In genomic region chr10:78066728-78067430, GRCh38 we compare ENCODE assay signal across 27 cellular contexts.
"Had no signal": no experiment of that assay in that cellular context is flagged by ENCODE, and none has a peak within 500 bp of the region (broad histone marks: within the 10 kb centered on the region; RNA-seq: fewer than 3 reads in every experiment).

No MANE protein-coding gene starts in this region.

- H3K4me3 ChIP-seq: body of pancreas, MG63, SJCRH30, SK-N-MC had no signal

- H3K36me3 Mint-ChIP-seq: activated CD4-positive, alpha-beta memory T cell treated with anti-CD3 and anti-CD28 coated beads for 36 hours; activated naive CD4-positive, alpha-beta T cell treated with anti-CD3 and anti-CD28 coated beads, Interleukin-2, amount 50 U/mL, for 24 hours; WTC11 had no signal

- H3K9me3 ChIP-seq: body of pancreas, MG63, SJCRH30 had no signal

- H3K27ac Mint-ChIP-seq: activated CD4-positive, alpha-beta memory T cell treated with anti-CD3 and anti-CD28 coated beads for 36 hours; activated CD4-positive, alpha-beta T cell treated with anti-CD3 and anti-CD28 coated beads for 36 hours; activated naive CD4-positive, alpha-beta T cell treated with anti-CD3 and anti-CD28 coated beads, Interleukin-2, amount 50 U/mL, for 24 hours; T-helper 2 cell treated with Interferon-gamma antibody and Interleukin-4, amounts not matched to agents 5 μg/mL and 100 μg/mL, for 36 hours; WTC11 had no signal

- DNase-seq: activated CD4-positive, alpha-beta memory T cell treated with anti-CD3 and anti-CD28 coated beads for 36 hours; activated CD4-positive, alpha-beta T cell treated with anti-CD3 and anti-CD28 coated beads for 36 hours; activated CD4-positive, alpha-beta T cell treated with anti-CD3 and anti-CD28 coated beads, Interleukin-2, amount 50 U/mL, for 1 hour; activated CD8-positive, alpha-beta memory T cell treated with anti-CD3 and anti-CD28 coated beads, Interleukin-2, amount 50 U/mL, for 4 hours; activated effector memory CD4-positive, alpha-beta T cell treated with Interleukin-2 at 50 U/mL for 16 hours; activated naive CD4-positive, alpha-beta T cell; activated naive CD8-positive, alpha-beta T cell treated with anti-CD3 and anti-CD28 coated beads, Interleukin-2, amount 10 ng/mL, durations not matched to agents 7 days and 5 days; activated T-cell treated with anti-CD3 and anti-CD28 coated beads for 4 hours; activated T-cell treated with anti-CD3 and anti-CD28 coated beads, Interleukin-2, amount 50 U/mL, for 4 hours; body of pancreas; caudate nucleus; MG63; NCI-H1048; NCI-H1436 treated with DMSO at 0.1 percent for 48 hours; NCI-H1694 treated with DMSO at 0.1 percent for 48 hours; NCI-H345; NCI-H524 treated with DMSO at 0.1 percent for 48 hours; SHP77; SJCRH30 had no signal

- H3K27me3 Mint-ChIP-seq: activated naive CD4-positive, alpha-beta T cell treated with anti-CD3 and anti-CD28 coated beads, Interleukin-2, amount 50 U/mL, for 24 hours; activated naive CD8-positive, alpha-beta T cell treated with anti-CD3 and anti-CD28 coated beads, Interleukin-2, amount 10 ng/mL, durations not matched to agents 7 days and 5 days had no signal

- H3K9me3 Mint-ChIP-seq: activated CD4-positive, alpha-beta memory T cell treated with anti-CD3 and anti-CD28 coated beads for 36 hours; activated naive CD4-positive, alpha-beta T cell treated with anti-CD3 and anti-CD28 coated beads, Interleukin-2, amount 50 U/mL, for 24 hours; activated naive CD8-positive, alpha-beta T cell treated with anti-CD3 and anti-CD28 coated beads, Interleukin-2, amount 10 ng/mL, durations not matched to agents 7 days and 5 days; activated T-cell treated with anti-CD3 and anti-CD28 coated beads, Interleukin-2, amount 50 U/mL, for 4 hours; T-helper 2 cell treated with Interferon-gamma antibody and Interleukin-4, amounts not matched to agents 5 μg/mL and 100 μg/mL, for 36 hours; WTC11 had no signal

- H3K36me3 ChIP-seq: MG63, SJCRH30 had no signal

- H3K4me1 ChIP-seq: SJCRH30 had no signal

- H3K4me3 Mint-ChIP-seq: activated CD4-positive, alpha-beta memory T cell treated with anti-CD3 and anti-CD28 coated beads for 36 hours; activated CD4-positive, alpha-beta T cell treated with anti-CD3 and anti-CD28 coated beads for 36 hours; activated naive CD4-positive, alpha-beta T cell treated with anti-CD3 and anti-CD28 coated beads, Interleukin-2, amount 50 U/mL, for 24 hours; activated naive CD8-positive, alpha-beta T cell treated with anti-CD3 and anti-CD28 coated beads, Interleukin-2, amount 10 ng/mL, durations not matched to agents 7 days and 5 days; activated T-cell treated with anti-CD3 and anti-CD28 coated beads, Interleukin-2, amount 50 U/mL, for 4 hours; T-helper 2 cell treated with Interferon-gamma antibody and Interleukin-4, amounts not matched to agents 5 μg/mL and 100 μg/mL, for 36 hours; WTC11 had no signal

- H3K27me3 ChIP-seq: body of pancreas, MG63, SJCRH30 had no signal

- FAIRE-seq: astrocyte, bronchial epithelial cell had no signal

- ATAC-seq: activated CD4-positive, alpha-beta T cell treated with anti-CD3 and anti-CD28 coated beads for 36 hours; activated CD4-positive, CD25-positive, alpha-beta regulatory T cell treated with anti-CD3 and anti-CD28 coated beads, Interleukin-2, amount 50 U/mL, for 24 hours; activated T-cell treated with anti-CD3 and anti-CD28 coated beads, Interleukin-2, amount 50 U/mL, for 4 hours; body of pancreas; Panc1; WTC11 had no signal

- H3K27ac ChIP-seq: body of pancreas, SJCRH30, SK-N-MC had no signal
